Comparison of ENCODE assay signal across 21 cellular contexts in the genomic region with DNA sequence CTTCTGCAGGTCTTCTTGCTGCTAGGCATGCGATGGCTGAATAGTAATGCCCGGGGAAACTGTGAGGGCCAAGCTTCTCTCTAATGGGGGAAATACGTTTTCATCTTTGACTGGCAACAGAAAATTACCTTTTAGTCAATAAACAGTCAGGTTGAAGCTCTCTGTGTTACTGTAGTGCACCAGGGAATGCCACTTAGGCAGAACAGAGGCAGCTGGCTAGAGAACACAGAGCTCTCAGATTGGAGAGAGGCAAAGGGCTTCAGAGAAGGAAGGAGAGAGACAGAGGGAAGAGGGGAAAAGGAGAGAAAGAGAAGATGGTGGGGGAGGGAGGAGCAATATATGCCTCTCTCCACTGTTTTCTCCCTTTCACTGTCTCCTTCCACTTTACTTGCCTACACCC.
"Had no signal": no experiment of that assay in that cellular context is flagged by ENCODE, and none has a peak within 500 bp of the region (broad histone marks: within the 10 kb centered on the region; RNA-seq: fewer than 3 reads in every experiment).

No MANE protein-coding gene starts in this region.

- H3K36me3 ChIP-seq: brain microvascular endothelial cell, pancreas, transverse colon had no signal

- ATAC-seq: activated CD8-positive, alpha-beta T cell treated with anti-CD3 and anti-CD28 coated beads, Interleukin-2, amount 10 ng/mL, durations not matched to agents 7 days and 5 days; foreskin keratinocyte; stimulated activated naive CD8-positive, alpha-beta T cell treated with anti-CD3 and anti-CD28 coated beads, Interleukin-15, Interleukin-2, amounts not matched to agents 100 U/mL and 50 U/mL, for 24 hours had no signal

- FAIRE-seq: colon, keratinocyte, pancreas had no signal

- H3K4me1 ChIP-seq: foreskin keratinocyte, transverse colon had no signal

- H3K27me3 ChIP-seq: brain microvascular endothelial cell, foreskin keratinocyte, pancreas, transverse colon had no signal

- H3K27ac ChIP-seq: brain microvascular endothelial cell, foreskin keratinocyte, pancreas, transverse colon had no signal

- DNase-seq: activated CD4-positive, alpha-beta T cell treated with anti-CD3 and anti-CD28 coated beads, Interleukin-2, amount 10 ng/mL, durations not matched to agents 7 days and 5 days; activated CD8-positive, alpha-beta T cell treated with anti-CD3 and anti-CD28 coated beads, Interleukin-2, amount 10 ng/mL, durations not matched to agents 7 days and 5 days; activated naive CD4-positive, alpha-beta T cell treated with anti-CD3 and anti-CD28 coated beads, Interleukin-2, amount 50 U/mL, for 16 hours; activated T-cell treated with anti-CD3 and anti-CD28 coated beads, Interleukin-2, amount 50 U/mL, for 24 hours; aorta; brain microvascular endothelial cell; central memory CD4-positive, alpha-beta T cell; foreskin keratinocyte; midbrain; pancreas; stimulated activated CD4-positive, alpha-beta T cell treated with anti-CD3 and anti-CD28 coated beads, Interleukin-12 subunit alpha, Interleukin-12 subunit beta, amount 100 ng/mL, for 4 hours; stimulated activated CD4-positive, alpha-beta T cell treated with anti-CD3 and anti-CD28 coated beads, Interleukin-1b, Interleukin-23, amount 100 ng/mL, for 48 hours; stimulated activated naive CD8-positive, alpha-beta T cell treated with anti-CD3 and anti-CD28 coated beads, Interleukin-15, Interleukin-2, amounts not matched to agents 100 U/mL and 50 U/mL, for 24 hours; substantia nigra; T-helper 1 cell; T1000; transverse colon had no signal

- H3K27me3 Mint-ChIP-seq: activated CD4-positive, alpha-beta T cell treated with anti-CD3 and anti-CD28 coated beads, Interleukin-2, amount 10 ng/mL, durations not matched to agents 7 days and 5 days; activated T-cell treated with anti-CD3 and anti-CD28 coated beads, Interleukin-2, amount 50 U/mL, for 24 hours had no signal

- H3K27ac Mint-ChIP-seq: activated CD4-positive, alpha-beta T cell treated with anti-CD3 and anti-CD28 coated beads, Interleukin-2, amount 10 ng/mL, durations not matched to agents 7 days and 5 days; activated CD8-positive, alpha-beta T cell treated with anti-CD3 and anti-CD28 coated beads, Interleukin-2, amount 10 ng/mL, durations not matched to agents 7 days and 5 days; activated T-cell treated with anti-CD3 and anti-CD28 coated beads, Interleukin-2, amount 50 U/mL, for 24 hours; nephron had no signal

- H3K9me3 ChIP-seq: pancreas, transverse colon had no signal

- H3K9me3 Mint-ChIP-seq: activated CD4-positive, alpha-beta T cell treated with anti-CD3 and anti-CD28 coated beads, Interleukin-2, amount 10 ng/mL, durations not matched to agents 7 days and 5 days; activated T-cell treated with anti-CD3 and anti-CD28 coated beads, Interleukin-2, amount 50 U/mL, for 24 hours had no signal

- H3K4me3 Mint-ChIP-seq: activated CD4-positive, alpha-beta T cell treated with anti-CD3 and anti-CD28 coated beads, Interleukin-2, amount 10 ng/mL, durations not matched to agents 7 days and 5 days; activated CD8-positive, alpha-beta T cell treated with anti-CD3 and anti-CD28 coated beads, Interleukin-2, amount 10 ng/mL, durations not matched to agents 7 days and 5 days; activated T-cell treated with anti-CD3 and anti-CD28 coated beads, Interleukin-2, amount 50 U/mL, for 24 hours; nephron had no signal

- H3K4me3 ChIP-seq: lung, pancreas, transverse colon had no signal

- H3K4me1 Mint-ChIP-seq: activated CD4-positive, alpha-beta T cell treated with anti-CD3 and anti-CD28 coated beads, Interleukin-2, amount 10 ng/mL, durations not matched to agents 7 days and 5 days; nephron had no signal
